In genomic region chr4:24624381-24624780, GRCh38 we compare ENCODE assay signal across 22 cellular contexts.
"Had no signal": no experiment of that assay in that cellular context is flagged by ENCODE, and none has a peak within 500 bp of the region (broad histone marks: within the 10 kb centered on the region; RNA-seq: fewer than 3 reads in every experiment).

No MANE protein-coding gene starts in this region.

- DNase-seq: activated B cell treated with CpG ODN at 0.5 μM for 24 hours; activated CD4-positive, alpha-beta T cell treated with anti-CD3 and anti-CD28 coated beads for 1 hour; activated CD4-positive, alpha-beta T cell treated with anti-CD3 and anti-CD28 coated beads, Interleukin-2, amount 10 ng/mL, durations not matched to agents 24 days and 14 days; activated CD4-positive, alpha-beta T cell treated with anti-CD3 and anti-CD28 coated beads, Interleukin-2, amount 50 U/mL, for 48 hours; activated CD8-positive, alpha-beta memory T cell treated with anti-CD3 and anti-CD28 coated beads, Interleukin-2, amount 10 ng/mL, durations not matched to agents 7 days and 5 days; activated effector memory CD4-positive, alpha-beta T cell treated with anti-CD3 and anti-CD28 coated beads, Interleukin-2, amount 50 U/mL, for 16 hours; activated naive CD4-positive, alpha-beta T cell treated with Interleukin-2 at 50 U/mL for 16 hours; activated naive CD8-positive, alpha-beta T cell treated with anti-CD3 and anti-CD28 coated beads, Interleukin-2, amount 50 U/mL, for 24 hours; activated T-cell treated with anti-CD3 and anti-CD28 coated beads, Interleukin-2, amount 50 U/mL, for 24 hours; amygdala; NCI-H1048; NCI-H146; NCI-H187 treated with DMSO at 0.1 percent for 48 hours; NCI-H2081 treated with DMSO at 0.1 percent for 48 hours; NCI-H2227 treated with DMSO at 0.1 percent for 48 hours; SIG-M5; T-helper 2 cell; T1000 had no signal

- H3K4me1 Mint-ChIP-seq: activated B cell treated with CpG ODN at 0.5 μM for 24 hours; activated CD4-positive, alpha-beta T cell treated with anti-CD3 and anti-CD28 coated beads, Interleukin-2, amount 10 ng/mL, durations not matched to agents 24 days and 14 days; activated CD8-positive, alpha-beta memory T cell treated with anti-CD3 and anti-CD28 coated beads, Interleukin-2, amount 10 ng/mL, durations not matched to agents 7 days and 5 days; activated naive CD8-positive, alpha-beta T cell treated with anti-CD3 and anti-CD28 coated beads, Interleukin-2, amount 50 U/mL, for 24 hours; brain; central memory CD8-positive, alpha-beta T cell had no signal

- H3K4me3 Mint-ChIP-seq: activated B cell treated with CpG ODN at 0.5 μM for 24 hours; activated CD4-positive, alpha-beta T cell treated with anti-CD3 and anti-CD28 coated beads, Interleukin-2, amount 10 ng/mL, durations not matched to agents 24 days and 14 days; activated CD8-positive, alpha-beta memory T cell treated with anti-CD3 and anti-CD28 coated beads, Interleukin-2, amount 10 ng/mL, durations not matched to agents 7 days and 5 days; activated naive CD8-positive, alpha-beta T cell treated with anti-CD3 and anti-CD28 coated beads, Interleukin-2, amount 50 U/mL, for 24 hours; activated T-cell treated with anti-CD3 and anti-CD28 coated beads, Interleukin-2, amount 50 U/mL, for 24 hours; brain; central memory CD8-positive, alpha-beta T cell; dendritic cell treated with granulocyte-macrophage colony-stimulating factor and Interleukin-4, amounts not matched to agents 40 ng/mL and 50 ng/mL, for 4 days had no signal

- ATAC-seq: activated CD8-positive, alpha-beta memory T cell treated with anti-CD3 and anti-CD28 coated beads, Interleukin-2, amount 10 ng/mL, durations not matched to agents 7 days and 5 days; activated naive CD8-positive, alpha-beta T cell treated with anti-CD3 and anti-CD28 coated beads, Interleukin-2, amount 50 U/mL, for 24 hours had no signal

- H3K27ac Mint-ChIP-seq: activated B cell treated with CpG ODN at 0.5 μM for 24 hours; activated CD4-positive, alpha-beta T cell treated with anti-CD3 and anti-CD28 coated beads, Interleukin-2, amount 10 ng/mL, durations not matched to agents 24 days and 14 days; activated CD8-positive, alpha-beta memory T cell treated with anti-CD3 and anti-CD28 coated beads, Interleukin-2, amount 10 ng/mL, durations not matched to agents 7 days and 5 days; activated naive CD4-positive, alpha-beta T cell treated with anti-CD3 and anti-CD28 coated beads, Interleukin-2, amount 50 U/mL, for 72 hours; activated naive CD8-positive, alpha-beta T cell treated with anti-CD3 and anti-CD28 coated beads, Interleukin-2, amount 50 U/mL, for 24 hours; activated T-cell treated with anti-CD3 and anti-CD28 coated beads, Interleukin-2, amount 50 U/mL, for 24 hours; brain; dendritic cell treated with granulocyte-macrophage colony-stimulating factor and Interleukin-4, amounts not matched to agents 40 ng/mL and 50 ng/mL, for 4 days had no signal

- H3K36me3 Mint-ChIP-seq: brain had no signal
